11 cellular contexts compared by ENCODE assay signal in the genomic region with DNA sequence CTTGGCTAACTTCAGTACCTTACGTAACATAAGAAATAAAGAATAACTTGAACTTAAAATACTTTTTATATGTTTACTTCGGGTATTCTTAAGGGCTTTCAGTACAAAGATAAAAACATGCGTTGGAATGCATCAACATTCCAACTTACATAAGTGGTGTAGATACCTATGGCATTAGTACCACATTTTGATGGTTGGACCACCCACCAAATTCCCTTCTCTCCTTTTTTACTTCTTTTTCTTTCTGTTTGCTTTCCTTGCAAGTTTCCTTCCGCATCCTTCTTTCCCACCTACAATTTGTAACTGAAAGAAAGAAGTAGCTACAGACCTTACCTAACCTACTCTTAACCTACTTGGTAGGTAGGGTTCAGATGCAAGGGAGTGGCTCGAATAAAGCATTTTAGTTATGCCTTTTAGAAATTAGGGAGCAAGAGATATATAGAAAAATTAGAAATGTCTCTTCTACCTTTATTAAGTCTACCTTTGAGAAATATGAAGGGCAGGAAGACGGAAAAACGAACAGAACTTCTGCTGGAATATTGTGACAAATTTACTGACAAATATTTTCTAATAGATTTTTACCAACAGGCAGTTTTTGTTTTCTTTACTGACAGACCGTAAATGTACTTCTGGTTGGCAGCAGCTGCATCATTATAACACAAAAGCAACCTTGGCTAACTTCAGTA. TPM values are rescaled to one million over a fixed set of nuclear protein-coding genes. Genes with fewer than 3 reads are reported as not detected.
A peak's percentile ranks its signal among the peaks of the same experiment; 100 is the strongest.
DNase-seq lines count a peak whose midpoint lies in the region; ATAC-seq and TF ChIP-seq lines count a peak whose summit lies in the region.
"Had no signal": no experiment of that assay in that cellular context is flagged by ENCODE, and none has a peak within 500 bp of the region (broad histone marks: within the 10 kb centered on the region; RNA-seq: fewer than 3 reads in every experiment).

No MANE protein-coding gene starts in this region.

- H3K27me3 ChIP-seq in CD8-positive, alpha-beta memory T cell (ENCODE audit: insufficient read depth, low read length, poor library complexity, severe bottlenecking), result no peaks in the 10 kb centered on the region
- no peaks in the 10 kb centered on the region for H3K27me3 ChIP-seq in SJSA1 (replicated peaks)

- H3K36me3 ChIP-seq in CD8-positive, alpha-beta memory T cell (ENCODE audit: insufficient read depth, low read length), result no peaks in the 10 kb centered on the region
- H3K36me3 ChIP-seq in SJSA1, result peaks cover 6% of the 10 kb centered on the region

- POLR2A ChIA-PET in CD8-positive, alpha-beta memory T cell (lab: Charles Lee), result no interaction called here

- H3K27me3 Mint-ChIP-seq in CD8-positive, alpha-beta memory T cell, result peaks cover 0 to 3% of the 10 kb centered on the region in 2 donors
- H3K27me3 Mint-ChIP-seq in progenitor cell of endocrine pancreas, result no peaks in the 10 kb centered on the region
- H3K27me3 Mint-ChIP-seq: stimulated activated naive CD8-positive, alpha-beta T cell treated with anti-CD3 and anti-CD28 coated beads, Interleukin-15, amount 100 ng/mL, for 72 hours had no signal

- no peaks in the 10 kb centered on the region for H3K9me3 ChIP-seq in CD8-positive, alpha-beta memory T cell (ENCODE audit: low read length)
- H3K9me3 ChIP-seq in SJSA1 (replicated peaks), result no peaks in the 10 kb centered on the region

- H3K27ac ChIP-seq in CD8-positive, alpha-beta memory T cell (ENCODE audit: low read depth, low read length), result no peak overlapping the region
- peak overlapping the region; percentile 88 for H3K27ac ChIP-seq in SJSA1

- H3K4me1 Mint-ChIP-seq in CD8-positive, alpha-beta memory T cell, result peaks cover 27 to 38% (median 30%) of the 10 kb centered on the region in 3 donors
- H3K4me1 Mint-ChIP-seq in progenitor cell of endocrine pancreas (ENCODE audit: low read depth), result peaks cover 22% of the 10 kb centered on the region

- peaks cover 14% of the 10 kb centered on the region for H3K4me1 ChIP-seq in CD8-positive, alpha-beta memory T cell (ENCODE audit: insufficient read depth, low read length)
- peaks cover 11% of the 10 kb centered on the region for H3K4me1 ChIP-seq in SJSA1 (replicated peaks)

- H3K9me3 Mint-ChIP-seq in CD8-positive, alpha-beta memory T cell, result no peaks in the 10 kb centered on the region
- no peaks in the 10 kb centered on the region for H3K9me3 Mint-ChIP-seq in progenitor cell of endocrine pancreas (ENCODE audit: low read depth)
- H3K9me3 Mint-ChIP-seq: stimulated activated naive CD8-positive, alpha-beta T cell treated with anti-CD3 and anti-CD28 coated beads, Interleukin-15, amount 100 ng/mL, for 72 hours had no signal

- H3K36me3 Mint-ChIP-seq in CD8-positive, alpha-beta memory T cell, result peaks cover 0 to 11% (median 0%) of the 10 kb centered on the region in 3 donors
- H3K36me3 Mint-ChIP-seq in progenitor cell of endocrine pancreas (ENCODE audit: insufficient read depth), result no peaks in the 10 kb centered on the region

- peak overlapping the region in 5 of 7 donors; percentile 12 to 100 (median 54) for H3K4me3 Mint-ChIP-seq in CD8-positive, alpha-beta memory T cell
- peak overlapping the region; percentile 57 for H3K4me3 Mint-ChIP-seq in progenitor cell of endocrine pancreas (ENCODE audit: low read depth)

- CTCF ChIA-PET in CD8-positive, alpha-beta memory T cell (lab: Charles Lee), result interaction anchor here (3.4 to 4.2 kb wide), 2 partner anchors 128 to 178 kb away, joined by 18 to 75 read pairs; a partner anchor contains a TSS

- no peak for DNase-seq in CD8-positive, alpha-beta memory T cell
- peak; percentile 48 to 76 for DNase-seq in SJSA1 (ENCODE audit: low read depth in 1 of 2, low spot score in 2 of 2)
- DNase-seq in fibroblast of mammary gland (ENCODE audit: low read depth), result no peak
- DNase-seq in progenitor cell of endocrine pancreas (ENCODE audit: low spot score, unreplicated experiment), result no peak
- DNase-seq in UCSD-AML1 (lab: John Stamatoyannopoulos, UW; ENCODE audit: unreplicated experiment), result no peak
- no peak for DNase-seq in islet precursor cell
- DNase-seq in activated gamma-delta T cell treated with Interleukin-2 at 50 U/mL for 16 hours, result no peak
- DNase-seq: GF-D8, NCI-H1048 had no signal

- no peak for ATAC-seq in HG03280 (IDR thresholded peaks at IDR 0.05; ENCODE audit: unreplicated experiment)
- ATAC-seq: stimulated activated naive CD8-positive, alpha-beta T cell treated with anti-CD3 and anti-CD28 coated beads, Interleukin-15, amount 100 ng/mL, for 72 hours had no signal

- H3K27ac Mint-ChIP-seq in CD8-positive, alpha-beta memory T cell, result peak overlapping the region in 2 of 8 donors; percentile 35 to 82
- peak overlapping the region; percentile 11 for H3K27ac Mint-ChIP-seq in progenitor cell of endocrine pancreas
- H3K27ac Mint-ChIP-seq: stimulated activated naive CD8-positive, alpha-beta T cell treated with anti-CD3 and anti-CD28 coated beads, Interleukin-15, amount 100 ng/mL, for 72 hours had no signal

- no peak overlapping the region for H3K4me3 ChIP-seq in CD8-positive, alpha-beta memory T cell (ENCODE audit: low read length)
- H3K4me3 ChIP-seq in SJSA1 (peak overlapping the region; percentile 93), fibroblast of mammary gland (ENCODE audit: control insufficient read depth, low read depth, low read length) (peak overlapping the region; percentile 87)

- TF ChIP-seq CTCF in fibroblast of mammary gland (conservative IDR thresholded peaks at IDR 0.05; ENCODE audit: control insufficient read depth, insufficient read depth, low read depth, low read length), result no peak
- no peak for TF ChIP-seq CTCF in progenitor cell of endocrine pancreas (IDR thresholded peaks at IDR 0.05; ENCODE audit: unreplicated experiment)

RNA-seq across cellular contexts. Expression of a gene that starts 2.1 kb away (rescaled TPM):
- 10 to 100 TPM; 37.9 to 38.2 TPM for total RNA-seq in CD8-positive, alpha-beta memory T cell
- polyA plus RNA-seq in CD8-positive, alpha-beta memory T cell, result 15.9 TPM
- 46.4 and 64.8 TPM in 2 replicates for total RNA-seq in SJSA1 (2014; rRNA removed; shearing (Covaris generic))
- total RNA-seq in progenitor cell of endocrine pancreas, result 176 and 182 TPM in 2 replicates

Comparison
In these comparisons a context has a peak if more than half of its experiments do, and no peak if none do; other contexts are left out.
1. DNase-seq: peak in SJSA1 (2 of 2); none in CD8-positive, alpha-beta memory T cell (0 of 5), fibroblast of mammary gland (single experiment), progenitor cell of endocrine pancreas (single experiment), UCSD-AML1 (single experiment), islet precursor cell (single experiment) and activated gamma-delta T cell treated with Interleukin-2 at 50 U/mL for 16 hours (single experiment).